ENCODE assay signal across 14 cellular contexts in the genomic region with DNA sequence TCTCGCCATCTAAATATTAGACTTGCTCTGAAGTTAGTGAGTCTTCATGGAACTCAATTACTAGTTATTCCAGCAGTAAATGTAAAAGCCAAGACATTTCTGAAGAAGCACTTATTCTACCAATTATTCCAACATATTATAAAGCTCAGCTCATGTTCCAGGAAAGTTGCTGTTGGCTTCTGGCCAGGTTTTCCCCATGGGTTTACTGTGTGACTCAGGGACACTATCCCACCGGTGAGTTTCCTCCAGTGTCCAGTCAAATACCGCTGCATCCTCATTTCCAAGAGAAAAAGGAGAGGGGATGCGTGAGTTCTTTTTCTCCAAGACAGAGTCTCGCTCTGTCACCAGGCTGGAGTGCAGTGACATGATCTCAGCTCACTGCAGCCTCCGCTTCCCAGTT. TPM values are rescaled to one million over a fixed set of nuclear protein-coding genes. Genes with fewer than 3 reads are reported as not detected.
"Had no signal": no experiment of that assay in that cellular context is flagged by ENCODE, and none has a peak within 500 bp of the region (broad histone marks: within the 10 kb centered on the region; RNA-seq: fewer than 3 reads in every experiment).

No MANE protein-coding gene starts in this region.

- H3K27me3 ChIP-seq: ascending aorta, heart right ventricle, ovary, stomach had no signal

- DNase-seq: activated CD4-positive, alpha-beta T cell treated with anti-CD3 and anti-CD28 coated beads for 36 hours; activated CD8-positive, alpha-beta T cell treated with anti-CD3 and anti-CD28 coated beads for 36 hours; activated naive CD4-positive, alpha-beta T cell; central memory CD4-positive, alpha-beta T cell; foreskin melanocyte; heart right ventricle; left ventricle myocardium superior; ovary; stimulated activated CD4-positive, alpha-beta T cell treated with anti-CD3 and anti-CD28 coated beads, Interleukin-2, amount 100 ng/mL, for 48 hours; stomach; T1000; WERI-Rb-1 had no signal

- H3K9me3 ChIP-seq: ascending aorta, heart right ventricle, ovary, stomach, thoracic aorta had no signal

- H3K4me1 ChIP-seq: heart right ventricle, stomach had no signal

- H3K27ac ChIP-seq: ascending aorta, heart right ventricle, ovary, stomach, thoracic aorta, WERI-Rb-1 had no signal

- H3K36me3 ChIP-seq: ovary, WERI-Rb-1 had no signal

- ATAC-seq: activated CD4-positive, alpha-beta T cell treated with anti-CD3 and anti-CD28 coated beads for 36 hours; activated CD8-positive, alpha-beta T cell treated with anti-CD3 and anti-CD28 coated beads for 36 hours; heart right ventricle; left ventricle myocardium superior had no signal

- H3K4me3 ChIP-seq: ascending aorta, heart right ventricle, ovary, stomach, thoracic aorta had no signal

RNA-seq across cellular contexts. Expression of a gene that starts 9.2 kb away (rescaled TPM):
- total RNA-seq: activated CD8-positive, alpha-beta T cell treated with anti-CD3 and anti-CD28 coated beads for 36 hours; ascending aorta; left ventricle myocardium superior; stomach; thoracic aorta had no signal
